Comparison of ENCODE assay signal across 1 cellular context in genomic region chr11:2378527-2379210, GRCh38.
TF ChIP-seq lines count a peak whose summit lies in the region.

No MANE protein-coding gene starts in this region.

TF ChIP-seq in HCT116, 20 proteins besides CTCF, POLR2A, EP300 and RAD21 (continued from another document):
- no peak for TF ChIP-seq ZBTB33 (IDR thresholded peaks at IDR 0.05; ENCODE audit: extremely low read depth, insufficient replicate concordance, low read length)
- no peak for TF ChIP-seq YY1 (IDR thresholded peaks at IDR 0.05; ENCODE audit: extremely low read depth, insufficient replicate concordance, low read depth, low read length)
- no peak for TF ChIP-seq EGR1 (IDR thresholded peaks at IDR 0.05; ENCODE audit: low read depth)
- no peak for TF ChIP-seq CBX3 (IDR thresholded peaks at IDR 0.05; ENCODE audit: low read depth)
- no peak for TF ChIP-seq REST (IDR thresholded peaks at IDR 0.05; ENCODE audit: low read depth)
- no peak for TF ChIP-seq ATF3 (IDR thresholded peaks at IDR 0.05)
- TF ChIP-seq SRF (IDR thresholded peaks at IDR 0.05; ENCODE audit: low read depth), result no peak
- no peak for TF ChIP-seq EZH2phosphoT487 (IDR thresholded peaks at IDR 0.05; ENCODE audit: borderline replicate concordance)
- no peak for TF ChIP-seq EZH2 (IDR thresholded peaks at IDR 0.05)
- TF ChIP-seq CEBPB (IDR thresholded peaks at IDR 0.05; ENCODE audit: low read depth), result no peak
- TF ChIP-seq SP1 (IDR thresholded peaks at IDR 0.05; ENCODE audit: low read depth), result no peak
- TF ChIP-seq JUND (IDR thresholded peaks at IDR 0.05), result no peak
- TF ChIP-seq FOSL1 (IDR thresholded peaks at IDR 0.05; ENCODE audit: low read depth), result no peak
